In the genomic region with DNA sequence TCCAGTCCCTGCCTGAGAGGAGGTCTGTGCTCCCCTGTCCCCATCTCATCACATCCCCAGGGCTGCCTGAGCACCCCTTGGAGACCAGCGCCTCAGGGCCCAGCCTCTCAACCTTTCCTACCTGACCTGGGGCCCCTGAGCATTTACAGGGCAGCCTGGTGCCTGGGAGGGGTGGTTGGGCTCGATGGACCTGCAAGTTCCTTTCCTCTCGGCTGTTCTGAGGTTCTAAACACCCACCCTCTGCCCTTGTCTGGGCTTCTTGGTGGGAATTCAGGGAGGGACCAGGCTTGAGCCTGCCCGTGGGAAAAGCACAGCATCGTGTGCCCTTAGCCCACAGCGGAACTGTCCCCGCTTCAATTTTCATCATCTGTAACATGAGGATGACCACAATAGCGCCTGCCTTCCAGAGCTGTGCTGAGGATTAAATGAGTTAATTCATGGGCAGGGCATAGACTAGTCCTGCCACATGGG, we compare ENCODE assay signal across 1 cellular context.
TF ChIP-seq lines count a peak whose summit lies in the region.

No MANE protein-coding gene starts in this region.

TF ChIP-seq in H1, 55 proteins besides CTCF, POLR2A, EP300 and RAD21:
- no peak for TF ChIP-seq TAF1 (IDR thresholded peaks at IDR 0.05; ENCODE audit: low read depth, low read length)
